In the genomic region with DNA sequence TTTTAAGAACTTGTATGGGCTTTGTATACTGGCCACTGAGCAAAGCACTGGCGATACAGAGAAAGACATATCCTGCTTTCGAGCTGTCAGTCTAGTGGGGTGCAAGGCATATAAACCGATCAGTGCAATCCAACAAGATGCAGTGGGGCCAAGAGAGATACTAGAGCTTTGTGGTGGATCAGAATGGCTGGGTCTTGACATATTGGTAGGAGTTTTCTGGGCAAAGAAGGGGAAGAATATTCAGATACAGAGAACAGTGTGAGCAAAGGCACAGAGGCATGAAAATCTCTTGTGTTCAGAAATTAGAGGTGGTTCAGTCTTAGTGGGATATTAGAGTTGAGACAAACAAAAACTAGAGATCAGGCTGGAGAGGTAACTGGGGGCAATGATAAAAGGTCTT, we compare ENCODE assay signal across 6 cellular contexts. TPM values are rescaled to one million over a fixed set of nuclear protein-coding genes. Genes with fewer than 3 reads are reported as not detected.
"Had no signal": no experiment of that assay in that cellular context is flagged by ENCODE, and none has a peak within 500 bp of the region (broad histone marks: within the 10 kb centered on the region; RNA-seq: fewer than 3 reads in every experiment).

No MANE protein-coding gene starts in this region.

- H3K9me3 Mint-ChIP-seq: GM23338 had no signal

- H3K4me3 Mint-ChIP-seq: GM23338 had no signal

- H3K36me3 ChIP-seq: HAP-1 had no signal

- H2AFZ ChIP-seq: GM23338 had no signal

- DNase-seq: H7, IMR-90, KG1 had no signal

- H3K4me3 ChIP-seq: GM23338, HAP-1, K562 had no signal

- H3K4me2 ChIP-seq: GM23338 had no signal

- H3K27ac Mint-ChIP-seq: GM23338 had no signal

- H3K4me1 ChIP-seq: HAP-1 had no signal

- H3K9me3 ChIP-seq: HAP-1 had no signal

RNA-seq across cellular contexts. Expression of gene FOXO6, which starts 49.2 kb away (rescaled TPM):
- total RNA-seq: IMR-90 had no signal
- polyA plus RNA-seq: IMR-90 had no signal
